In genomic region chr9:95373069-95373681, GRCh38 we compare ENCODE assay signal across 12 cellular contexts. TPM values are rescaled to one million over a fixed set of nuclear protein-coding genes. Genes with fewer than 3 reads are reported as not detected.
DNase-seq lines count a peak whose midpoint lies in the region; ATAC-seq, FAIRE-seq and TF ChIP-seq lines count a peak whose summit lies in the region.
"Had no signal": no experiment of that assay in that cellular context is flagged by ENCODE, and none has a peak within 500 bp of the region (broad histone marks: within the 10 kb centered on the region; RNA-seq: fewer than 3 reads in every experiment).

No MANE protein-coding gene starts in this region.

- TF ChIP-seq CTCF in WTC11 (IDR thresholded peaks at IDR 0.05) (no peak), thyroid gland (IDR thresholded peaks at IDR 0.05) (no peak), MM.1S (IDR thresholded peaks at IDR 0.05; ENCODE audit: low read length) (no peak)

- H3F3A ChIP-seq in MM.1S (ENCODE audit: insufficient read depth, low read length) = no peaks in the 10 kb centered on the region

- H3K9me3 Mint-ChIP-seq in WTC11 = peaks cover 25% of the 10 kb centered on the region

- H3K4me1 Mint-ChIP-seq in WTC11 = peaks cover 13% of the 10 kb centered on the region

- no peaks in the 10 kb centered on the region for H3K27me3 ChIP-seq in thyroid gland
- H3K27me3 ChIP-seq in MM.1S (replicated peaks; ENCODE audit: insufficient read depth, low read length) = no peaks in the 10 kb centered on the region
- H3K27me3 ChIP-seq: gastroesophageal sphincter had no signal

- H3K27ac ChIP-seq in thyroid gland (no peak overlapping the region), MM.1S (ENCODE audit: low read length) (no peak overlapping the region)
- H3K27ac ChIP-seq: gastroesophageal sphincter had no signal

- no peak overlapping the region for H3K9ac ChIP-seq in MM.1S (ENCODE audit: low read length)

- no peak overlapping the region for H3K4me3 ChIP-seq in thyroid gland (replicated peaks in 1 of 3)
- H3K4me3 ChIP-seq in MM.1S (ENCODE audit: low read length) = no peak overlapping the region
- H3K4me3 ChIP-seq: gastroesophageal sphincter had no signal

- WGBS in thyroid gland, 2 donors = 26 to 31% methylated on average over 6 of the region's 6 CpGs

- no peak for ATAC-seq in WTC11
- ATAC-seq: gastroesophageal sphincter, left cardiac atrium had no signal

- POLR2A ChIA-PET in WTC11 (lab: Charles Lee) = no interaction called here

- H3K79me2 ChIP-seq in MM.1S (ENCODE audit: low read length) = no peaks in the 10 kb centered on the region

- H3K36me3 Mint-ChIP-seq in WTC11 = peaks cover 5% of the 10 kb centered on the region
- H3K36me3 Mint-ChIP-seq: type B pancreatic cell had no signal

- H3K4me1 ChIP-seq in thyroid gland (peaks cover 7 to 11% of the 10 kb centered on the region in 2 donors), MM.1S (ENCODE audit: low read length) (no peaks in the 10 kb centered on the region)

- H4K20me1 ChIP-seq in MM.1S (ENCODE audit: insufficient read depth, low read length) = no peaks in the 10 kb centered on the region

- H3K9me3 ChIP-seq in thyroid gland = no peaks in the 10 kb centered on the region
- H3K9me3 ChIP-seq in MM.1S (replicated peaks; ENCODE audit: insufficient read depth, low read length) = no peaks in the 10 kb centered on the region
- H3K9me3 ChIP-seq: gastroesophageal sphincter had no signal

- no peaks in the 10 kb centered on the region; the same call in 1 of the 2 replicates for H3K27me3 Mint-ChIP-seq in WTC11 (ENCODE audit: low read depth)

- 0 out of 2 replicates have a peak overlapping the region, but pooled peaks have one; percentile 3 for H3K27ac Mint-ChIP-seq in WTC11
- H3K27ac Mint-ChIP-seq: type B pancreatic cell had no signal

- H3K36me3 ChIP-seq in thyroid gland (no peaks in the 10 kb centered on the region), MM.1S (replicated peaks; ENCODE audit: insufficient read depth, low read length) (no peaks in the 10 kb centered on the region)
- H3K36me3 ChIP-seq: gastroesophageal sphincter had no signal

- H3K4me2 ChIP-seq in MM.1S (ENCODE audit: low read depth, low read length) = no peak overlapping the region

- DNase-seq in NCI-H1417 (lab: John Stamatoyannopoulos, UW) (peak in 2 of 3 experiments; percentile 56 to 78), NCI-H1417 treated with DMSO at 0.1 percent for 48 hours (lab: John Stamatoyannopoulos, UW) (no peak), NCI-H2196 treated with DMSO at 0.1 percent for 48 hours (lab: John Stamatoyannopoulos, UW; ENCODE audit: unreplicated experiment) (peak; percentile 36), WTC11 (ENCODE audit: low spot score) (no peak), thyroid gland (peak; percentile 71 to 72), NOMO-1 treated with dmso at 0.1 percent for 144 hours (lab: John Stamatoyannopoulos, UW; ENCODE audit: unreplicated experiment) (no peak), MM.1S (no peak), GM12891 (ENCODE audit: insufficient read length, low spot score) (no peak)
- DNase-seq: Kasumi-1, left cardiac atrium had no signal

- CTCF ChIA-PET in WTC11 (lab: Charles Lee) = no interaction called here

- no peak overlapping the region for H2AFZ ChIP-seq in MM.1S (ENCODE audit: low read length)

- intact Hi-C loops in thyroid gland (cut with DNase I) = no loop called here

- no peak overlapping the region for H3K4me3 Mint-ChIP-seq in WTC11
- H3K4me3 Mint-ChIP-seq: type B pancreatic cell had no signal

- H3K9me2 ChIP-seq in MM.1S (replicated peaks; ENCODE audit: insufficient read depth, low read length) = no peaks in the 10 kb centered on the region

- FAIRE-seq in GM12891 (lab: Jason Lieb, UNC) = no peak

- TF ChIP-seq POLR2A in thyroid gland (IDR thresholded peaks at IDR 0.05) = no peak
- TF ChIP-seq POLR2A in GM12891 (IDR thresholded peaks at IDR 0.05; ENCODE audit: low read depth, low read length) = no peak

TF ChIP-seq in WTC11, 78 proteins besides CTCF, POLR2A, EP300 and RAD21:
- no peak for TF ChIP-seq MYBL2 (CRISPR knock-in tag; IDR thresholded peaks at IDR 0.05)

TF ChIP-seq in GM12891, 5 proteins besides CTCF, POLR2A, EP300 and RAD21:
- TF ChIP-seq PAX5 (IDR thresholded peaks at IDR 0.05; ENCODE audit: insufficient read depth, low read length, severe bottlenecking) = no peak
- no peak for TF ChIP-seq POLR2AphosphoS5 (IDR thresholded peaks at IDR 0.05; ENCODE audit: low read depth, low read length)
- TF ChIP-seq TAF1 (IDR thresholded peaks at IDR 0.05; ENCODE audit: low read depth, low read length) = no peak
- TF ChIP-seq SPI1 (IDR thresholded peaks at IDR 0.05; ENCODE audit: low read depth, low read length) = no peak
- no peak for TF ChIP-seq POU2F2 (IDR thresholded peaks at IDR 0.05; ENCODE audit: low read depth, low read length)

RNA-seq across cellular contexts. Expression of gene FANCC, which starts 55.7 kb away (rescaled TPM):
- total RNA-seq in WTC11 (2021) = 10.9 to 14.3 TPM (median 12.9 TPM) in 3 replicates
- total RNA-seq in thyroid gland = 10 to 100 TPM; 13.9 to 15.0 (median 14.2) TPM
- 4.3 TPM for polyA plus RNA-seq in GM12891 (2012; ENCODE audit: low read depth, missing spikeins)

Comparison
In these comparisons a context has a peak if more than half of its experiments do, and no peak if none do; other contexts are left out.
1. DNase-seq: peak in NCI-H1417 (2 of 3), NCI-H2196 treated with DMSO at 0.1 percent for 48 hours (single experiment) and thyroid gland (2 of 2); none in NCI-H1417 treated with DMSO at 0.1 percent for 48 hours (single experiment), WTC11 (single experiment), NOMO-1 treated with dmso at 0.1 percent for 144 hours (single experiment), MM.1S (single experiment) and GM12891 (single experiment).